ENCODE assay signal across 3 cellular contexts in the genomic region with DNA sequence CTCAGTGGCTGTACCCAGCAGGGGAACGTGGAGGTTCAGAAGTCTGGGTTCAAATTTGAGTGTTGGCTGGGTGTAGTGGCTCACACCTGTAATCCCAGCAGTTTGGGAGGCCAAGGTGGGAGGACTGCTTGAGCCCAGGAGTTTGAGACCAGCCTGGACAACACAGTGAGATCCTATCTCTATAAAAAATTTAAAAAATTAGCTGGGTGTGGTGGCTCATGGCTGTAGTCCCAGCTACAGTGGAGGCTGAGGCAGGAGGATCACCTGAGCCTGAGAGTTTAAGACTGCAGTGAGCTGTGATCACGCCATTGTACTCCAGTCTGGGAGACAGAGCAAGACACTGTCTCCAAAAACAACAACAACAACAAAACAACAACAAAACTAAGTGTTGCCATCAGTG. TPM values are rescaled to one million over a fixed set of nuclear protein-coding genes. Genes with fewer than 3 reads are reported as not detected.
"Had no signal": no experiment of that assay in that cellular context is flagged by ENCODE, and none has a peak within 500 bp of the region (broad histone marks: within the 10 kb centered on the region; RNA-seq: fewer than 3 reads in every experiment).

No MANE protein-coding gene starts in this region.

RNA-seq across cellular contexts. Expression of a gene that starts 8.8 kb away (rescaled TPM):
- total RNA-seq: GM23248, H7 had no signal
- polyA plus RNA-seq: GM23248, IgD-negative memory B cell had no signal
